14 cellular contexts compared by ENCODE assay signal in the genomic region with DNA sequence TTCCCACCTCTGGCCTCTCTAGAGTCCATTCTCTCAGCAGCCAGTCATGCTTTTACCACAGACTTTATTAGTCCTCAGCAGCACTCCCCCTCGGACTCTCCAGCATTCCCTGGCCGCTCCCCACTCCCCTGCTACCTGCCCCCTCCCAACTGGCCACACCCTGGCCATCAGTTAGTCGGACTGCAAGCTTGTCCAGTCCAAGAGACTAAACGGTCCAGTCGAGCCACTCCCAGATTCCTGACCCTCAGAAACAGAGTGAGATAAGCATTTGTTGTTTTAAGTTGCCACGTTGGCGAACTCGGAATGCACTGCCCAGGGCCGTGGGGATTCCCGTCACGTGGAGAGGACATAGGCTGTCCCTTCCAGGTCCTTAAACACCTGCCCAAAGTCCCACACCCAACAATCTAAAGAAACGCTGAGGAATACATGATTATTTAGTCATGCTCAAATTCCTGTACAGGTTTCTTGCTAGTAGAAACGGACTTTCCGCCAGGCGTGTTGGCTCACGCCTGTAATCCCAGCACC. TPM values are rescaled to one million over a fixed set of nuclear protein-coding genes. Genes with fewer than 3 reads are reported as not detected.
DNase-seq lines count a peak whose midpoint lies in the region; ATAC-seq and TF ChIP-seq lines count a peak whose summit lies in the region.
"Had no signal": no experiment of that assay in that cellular context is flagged by ENCODE, and none has a peak within 500 bp of the region (broad histone marks: within the 10 kb centered on the region; RNA-seq: fewer than 3 reads in every experiment).

No MANE protein-coding gene starts in this region.

- no peak overlapping the region for H2BK20ac ChIP-seq in IMR-90 (ENCODE audit: low read depth, low read length)

- H3K4me3 Mint-ChIP-seq in type B pancreatic cell (peak overlapping the region; percentile 77), endothelial cell (ENCODE audit: unreplicated experiment) (no peak overlapping the region)
- H3K4me3 Mint-ChIP-seq: activated T-helper 1 cell treated with anti-CD3 and anti-CD28 coated beads, Interleukin-12 subunit alpha, Interleukin-12 subunit beta, Interleukin-2, Interleukin-4 antibody, amounts not matched to agents 30 ng/mL and 10 ng/mL and 1 ng/mL, durations not matched to agents 14 hours and 24 hours and 36 hours; GM23338; stimulated activated naive B cell treated with anti-CD40 and anti-IgM and Interleukin-4, amounts not matched to agents 10 μg/mL and 1 μg/mL and 100 μg/mL, for 72 hours had no signal

- in situ Hi-C loops in IMR-90 (cut with MboI; ENCODE audit: low sequenced_read_pairs): loop anchor here (10.0 kb wide), 1 partner anchor 168 kb away; no protein-coding TSS in a partner anchor

- TF ChIP-seq POLR2A in IMR-90 (IDR thresholded peaks at IDR 0.05; ENCODE audit: low read depth, low read length): no peak
- no peak for TF ChIP-seq POLR2A in body of pancreas (IDR thresholded peaks at IDR 0.05)
- TF ChIP-seq POLR2A in right lobe of liver (IDR thresholded peaks at IDR 0.05): no peak

- H3K4me1 ChIP-seq in IMR-90 (ENCODE audit: control insufficient read depth, insufficient read depth, low read length) (peaks cover 14% of the 10 kb centered on the region), body of pancreas (peaks cover 44% of the 10 kb centered on the region), right lobe of liver (peaks cover 2 to 22% (median 12%) of the 10 kb centered on the region in 4 donors)

- H3K36me3 Mint-ChIP-seq in type B pancreatic cell (no peaks in the 10 kb centered on the region), endothelial cell (ENCODE audit: low read depth, unreplicated experiment) (no peaks in the 10 kb centered on the region)

- H2AK5ac ChIP-seq in IMR-90 (ENCODE audit: low read depth, low read length): peak overlapping the region; percentile 24; the same call in 1 of the 2 replicates

- H3K79me1 ChIP-seq in IMR-90 (ENCODE audit: low read depth in 1 of 2, low read length in 2 of 2): peaks cover 7 to 34% of the 10 kb centered on the region in 2 experiments; a peak in 3 of 4 replicates

- BruUV-seq in IMR-90 (replicated peaks; lab: Mats Ljungman, UMichigan): no TSS peak

- H3K27me3 Mint-ChIP-seq in type B pancreatic cell (no peaks in the 10 kb centered on the region), endothelial cell (ENCODE audit: unreplicated experiment) (peaks cover 4% of the 10 kb centered on the region)
- H3K27me3 Mint-ChIP-seq: stimulated activated naive B cell treated with anti-CD40 and anti-IgM and Interleukin-4, amounts not matched to agents 10 μg/mL and 1 μg/mL and 100 μg/mL, for 72 hours had no signal

- no peak overlapping the region for H3K23ac ChIP-seq in IMR-90 (ENCODE audit: low read depth, low read length)

- H3K9me3 Mint-ChIP-seq in type B pancreatic cell: no peaks in the 10 kb centered on the region
- H3K9me3 Mint-ChIP-seq in endothelial cell (ENCODE audit: unreplicated experiment): no peaks in the 10 kb centered on the region
- H3K9me3 Mint-ChIP-seq: activated T-helper 1 cell treated with anti-CD3 and anti-CD28 coated beads, Interleukin-12 subunit alpha, Interleukin-12 subunit beta, Interleukin-2, Interleukin-4 antibody, amounts not matched to agents 30 ng/mL and 10 ng/mL and 1 ng/mL, durations not matched to agents 14 hours and 24 hours and 36 hours; GM23338; stimulated activated naive B cell treated with anti-CD40 and anti-IgM and Interleukin-4, amounts not matched to agents 10 μg/mL and 1 μg/mL and 100 μg/mL, for 72 hours had no signal

- H3K18ac ChIP-seq in IMR-90 (ENCODE audit: low read depth, low read length): no peak overlapping the region

- DNase-seq in IMR-90: no peak
- peak; percentile 84 to 95 (median 92) for DNase-seq in body of pancreas
- peak in 2 of 3 donors; percentile 48 to 57 for DNase-seq in right lobe of liver
- DNase-seq in type B pancreatic cell (ENCODE audit: extremely low spot score, unreplicated experiment): no peak
- no peak for DNase-seq in stimulated activated CD4-positive, alpha-beta T cell treated with anti-CD3 and anti-CD28 coated beads, Interleukin-4, amount 100 ng/mL, for 4 hours
- no peak for DNase-seq in endothelial cell (ENCODE audit: low spot score)
- DNase-seq: cerebellar nuclear complex; DMS79 treated with DMSO at 0.1 percent for 48 hours; midbrain; stimulated activated naive B cell treated with anti-CD40 and anti-IgM and Interleukin-4, amounts not matched to agents 10 μg/mL and 1 μg/mL and 100 μg/mL, for 72 hours; WERI-Rb-1 had no signal

- no peak overlapping the region for H3K4ac ChIP-seq in IMR-90 (ENCODE audit: low read depth, low read length)

- no peak overlapping the region for H3K56ac ChIP-seq in IMR-90 (ENCODE audit: extremely low read depth, insufficient read depth, low read length)

- H3K4me3 ChIP-seq in IMR-90 (ENCODE audit: insufficient read depth, low read depth, low read length) (no peak overlapping the region), body of pancreas (no peak overlapping the region), right lobe of liver (no peak overlapping the region)
- H3K4me3 ChIP-seq: GM23338 had no signal

- H4K91ac ChIP-seq in IMR-90 (ENCODE audit: insufficient read depth, low read depth, low read length): no peak overlapping the region; the same call in 1 of the 2 replicates

- peaks cover 26% of the 10 kb centered on the region for H3K4me1 Mint-ChIP-seq in type B pancreatic cell (ENCODE audit: unreplicated experiment)
- peaks cover 18% of the 10 kb centered on the region for H3K4me1 Mint-ChIP-seq in endothelial cell (ENCODE audit: unreplicated experiment)

- dilution Hi-C loops in IMR-90 (cut with HindIII; ENCODE audit: low sequenced_read_pairs, unreplicated experiment): no loop called here

- no peak overlapping the region for H4K5ac ChIP-seq in IMR-90 (ENCODE audit: low read depth, low read length)

- peak overlapping the region; percentile 93 for H2AK9ac ChIP-seq in IMR-90 (replicated peaks; ENCODE audit: low read depth, low read length, poor library complexity)

- H2BK5ac ChIP-seq in IMR-90 (ENCODE audit: low read depth, low read length, poor library complexity, severe bottlenecking): no peak overlapping the region

- POLR2A ChIA-PET in IMR-90 (lab: Charles Lee; ENCODE audit: unreplicated experiment): interaction anchor here (0.7 kb wide), 1 partner anchor 8 kb away, joined by 4 read pairs; no protein-coding TSS in a partner anchor

- no peak for ATAC-seq in IMR-90 (ENCODE audit: low read depth)
- ATAC-seq in body of pancreas: peak; percentile 83
- ATAC-seq in right lobe of liver: peak in 2 of 4 donors; percentile 5 to 40
- ATAC-seq in GM21576 (IDR thresholded peaks at IDR 0.05; ENCODE audit: unreplicated experiment): no peak
- ATAC-seq: GM23338; stimulated activated naive B cell treated with anti-CD40 and anti-IgM and Interleukin-4, amounts not matched to agents 10 μg/mL and 1 μg/mL and 100 μg/mL, for 72 hours had no signal

- H3K27me3 ChIP-seq in IMR-90 (ENCODE audit: control insufficient read depth, insufficient read depth, low read length) (no peaks in the 10 kb centered on the region), body of pancreas (no peaks in the 10 kb centered on the region), right lobe of liver (no peaks in the 10 kb centered on the region)

- H3K27ac ChIP-seq in IMR-90 (ENCODE audit: insufficient read depth, low read length): no peak overlapping the region
- peak overlapping the region; percentile 68 to 91 (median 86) for H3K27ac ChIP-seq in body of pancreas
- no peak overlapping the region for H3K27ac ChIP-seq in right lobe of liver
- H3K27ac ChIP-seq: WERI-Rb-1 had no signal

- no peak overlapping the region for H2BK120ac ChIP-seq in IMR-90 (ENCODE audit: low read depth, low read length)

- H2AFZ ChIP-seq in IMR-90 (replicated peaks; ENCODE audit: low read length, poor library complexity): peak overlapping the region; percentile 77
- H2AFZ ChIP-seq: GM23338 had no signal

- TF ChIP-seq CTCF in IMR-90 (conservative IDR thresholded peaks at IDR 0.05; ENCODE audit: low read depth, low read length) (no peak), body of pancreas (IDR thresholded peaks at IDR 0.05) (no peak), right lobe of liver (IDR thresholded peaks at IDR 0.05) (no peak), type B pancreatic cell (conservative IDR thresholded peaks at IDR 0.05) (no peak), endothelial cell (IDR thresholded peaks at IDR 0.05; ENCODE audit: unreplicated experiment) (no peak)

- H2BK15ac ChIP-seq in IMR-90 (ENCODE audit: low read depth, low read length): no peak overlapping the region

- no peak for TF ChIP-seq RAD21 in IMR-90 (IDR thresholded peaks at IDR 0.05; ENCODE audit: low read length)

- H3K4me2 ChIP-seq in IMR-90 (ENCODE audit: low read depth, low read length): no peak overlapping the region
- H3K4me2 ChIP-seq: GM23338 had no signal

- H4K8ac ChIP-seq in IMR-90 (ENCODE audit: low read depth in 2 of 2, low read length in 2 of 2): no peak overlapping the region

- 59% methylated on average over 6 of the region's 16 CpGs; no CpG with 5 or more reads in 1 of the 2 experiments for WGBS in IMR-90 (ENCODE audit: extremely low coverage in 2 of 2, insufficient read length in 1 of 2), 2 experiments
- 14 to 20% methylated on average over 11 to 16 of the region's 16 CpGs for WGBS in body of pancreas, 2 donors
- WGBS in right lobe of liver (ENCODE audit: insufficient coverage, low coverage, low lambda C conversion rate, missing lambda C conversion rate): 53% methylated on average over 6 of the region's 16 CpGs

- intact Hi-C loops in IMR-90 (cut with micrococcal nuclease) (no loop called here), body of pancreas (cut with DNase I) (loop anchor here (10.0 kb wide), 1 partner anchor 258 kb away; no protein-coding TSS in a partner anchor), right lobe of liver (cut with DNase I) (no loop called here)

- H3K9ac ChIP-seq in IMR-90 (ENCODE audit: low read depth, low read length): no peak overlapping the region

- H3K14ac ChIP-seq in IMR-90 (replicated peaks; ENCODE audit: low read depth, low read length): no peak overlapping the region

- H3K9me3 ChIP-seq in IMR-90 (ENCODE audit: control insufficient read depth, insufficient read depth, low read length): no peaks in the 10 kb centered on the region
- H3K9me3 ChIP-seq in body of pancreas: no peaks in the 10 kb centered on the region
- H3K9me3 ChIP-seq in right lobe of liver: no peaks in the 10 kb centered on the region

- CTCF ChIA-PET in IMR-90 (lab: Yijun Ruan, JAX): interaction anchor here (0.7 kb wide), 1 partner anchor 115 kb away, joined by 3 read pairs; no protein-coding TSS in a partner anchor

- peaks cover 17% of the 10 kb centered on the region for H3K9me1 ChIP-seq in IMR-90 (ENCODE audit: insufficient read depth, low read length)

- H4K20me1 ChIP-seq in IMR-90 (ENCODE audit: insufficient read depth, low read length): no peaks in the 10 kb centered on the region; the same call in 1 of the 2 replicates

- H3K27ac Mint-ChIP-seq in type B pancreatic cell (peak overlapping the region; percentile 98), endothelial cell (ENCODE audit: unreplicated experiment) (no peak overlapping the region)
- H3K27ac Mint-ChIP-seq: activated T-helper 1 cell treated with anti-CD3 and anti-CD28 coated beads, Interleukin-12 subunit alpha, Interleukin-12 subunit beta, Interleukin-2, Interleukin-4 antibody, amounts not matched to agents 30 ng/mL and 10 ng/mL and 1 ng/mL, durations not matched to agents 14 hours and 24 hours and 36 hours; GM23338; stimulated activated naive B cell treated with anti-CD40 and anti-IgM and Interleukin-4, amounts not matched to agents 10 μg/mL and 1 μg/mL and 100 μg/mL, for 72 hours had no signal

- peaks cover 4% of the 10 kb centered on the region for H3K36me3 ChIP-seq in IMR-90 (ENCODE audit: control insufficient read depth, insufficient read depth, low read length)
- H3K36me3 ChIP-seq in body of pancreas (replicated peaks in 1 of 2; ENCODE audit: insufficient read depth in 1 of 2, low read depth in 2 of 2): no peaks in the 10 kb centered on the region
- peaks cover 0 to 5% (median 0%) of the 10 kb centered on the region in 4 donors for H3K36me3 ChIP-seq in right lobe of liver
- H3K36me3 ChIP-seq: WERI-Rb-1 had no signal

RNA-seq across cellular contexts. Expression of a gene that starts 5.8 kb away (rescaled TPM):
- 95.3 and 96.8 TPM in 2 replicates for total RNA-seq in IMR-90 (2012; rRNA removed)
- 82.8 and 94.6 TPM in 2 replicates for polyA plus RNA-seq in IMR-90 (2012; rRNA removed)
- polyA plus RNA-seq in IMR-90 (2012; cell fraction: cytosol; rRNA removed): 49.9 and 71.5 TPM in 2 replicates
- 594 and 800 TPM in 2 replicates for polyA plus RNA-seq in IMR-90 (2012; cell fraction: nucleus; rRNA removed; ENCODE audit: low replicate concordance)
- 100 to 1,000 TPM; 107 to 152 TPM for total RNA-seq in body of pancreas
- total RNA-seq in right lobe of liver: 10 to 100 TPM; 44.0 to 70.5 (median 57.0) TPM
- 120 and 129 TPM in 2 replicates for total RNA-seq in type B pancreatic cell (ENCODE audit: low replicate concordance)
- 207 TPM for total RNA-seq in endothelial cell (ENCODE audit: unreplicated experiment)

RNA-seq across cellular contexts. Expression of a gene that starts 12.0 kb away (rescaled TPM):
- total RNA-seq in IMR-90 (2012; rRNA removed) (28.1 and 46.8 TPM in 2 replicates), body of pancreas (10 to 100 TPM; 52.1 to 97.9 TPM), right lobe of liver (10 to 100 TPM; 26.2 to 65.8 (median 41.6) TPM), type B pancreatic cell (ENCODE audit: low replicate concordance) (153 and 155 TPM in 2 replicates), endothelial cell (ENCODE audit: unreplicated experiment) (165 TPM)
- polyA plus RNA-seq in IMR-90 (2012; rRNA removed): 67.8 and 71.9 TPM in 2 replicates
- polyA plus RNA-seq in IMR-90 (2012; cell fraction: cytosol; rRNA removed): 50.6 and 79.2 TPM in 2 replicates
- polyA plus RNA-seq in IMR-90 (2012; cell fraction: nucleus; rRNA removed; ENCODE audit: low replicate concordance): 174 and 231 TPM in 2 replicates

RNA-seq across cellular contexts. Expression of a gene that starts 58.1 kb away (rescaled TPM):
- total RNA-seq in IMR-90 (2012; rRNA removed) (1,549 and 2,098 TPM in 2 replicates), body of pancreas (1,000 to 10,000 TPM; 3,820 to 5,570 TPM), right lobe of liver (1,000 to 10,000 TPM in 2 of 6 experiments, 100 to 1,000 TPM in 4; 684 to 2,810 (median 731) TPM), type B pancreatic cell (ENCODE audit: low replicate concordance) (2,449 and 2,557 TPM in 2 replicates), endothelial cell (ENCODE audit: unreplicated experiment) (2,070 TPM)
- polyA plus RNA-seq in IMR-90 (2012; rRNA removed): 3,527 and 5,396 TPM in 2 replicates
- polyA plus RNA-seq in IMR-90 (2012; cell fraction: cytosol; rRNA removed): 7,098 and 10,427 TPM in 2 replicates
- polyA plus RNA-seq in IMR-90 (2012; cell fraction: nucleus; rRNA removed; ENCODE audit: low replicate concordance): 1,689 and 3,565 TPM in 2 replicates

Comparison
In these comparisons a context has a peak if more than half of its experiments do, and no peak if none do; other contexts are left out.
1. DNase-seq: peak in body of pancreas (4 of 4) and right lobe of liver (2 of 3); none in IMR-90 (single experiment), type B pancreatic cell (single experiment), stimulated activated CD4-positive, alpha-beta T cell treated with anti-CD3 and anti-CD28 coated beads, Interleukin-4, amount 100 ng/mL, for 4 hours (0 of 2) and endothelial cell (single experiment).
2. H3K27ac ChIP-seq: peak in body of pancreas (4 of 4); none in IMR-90 (single experiment) and right lobe of liver (0 of 3).